24 cellular contexts compared by ENCODE assay signal in the genomic region with DNA sequence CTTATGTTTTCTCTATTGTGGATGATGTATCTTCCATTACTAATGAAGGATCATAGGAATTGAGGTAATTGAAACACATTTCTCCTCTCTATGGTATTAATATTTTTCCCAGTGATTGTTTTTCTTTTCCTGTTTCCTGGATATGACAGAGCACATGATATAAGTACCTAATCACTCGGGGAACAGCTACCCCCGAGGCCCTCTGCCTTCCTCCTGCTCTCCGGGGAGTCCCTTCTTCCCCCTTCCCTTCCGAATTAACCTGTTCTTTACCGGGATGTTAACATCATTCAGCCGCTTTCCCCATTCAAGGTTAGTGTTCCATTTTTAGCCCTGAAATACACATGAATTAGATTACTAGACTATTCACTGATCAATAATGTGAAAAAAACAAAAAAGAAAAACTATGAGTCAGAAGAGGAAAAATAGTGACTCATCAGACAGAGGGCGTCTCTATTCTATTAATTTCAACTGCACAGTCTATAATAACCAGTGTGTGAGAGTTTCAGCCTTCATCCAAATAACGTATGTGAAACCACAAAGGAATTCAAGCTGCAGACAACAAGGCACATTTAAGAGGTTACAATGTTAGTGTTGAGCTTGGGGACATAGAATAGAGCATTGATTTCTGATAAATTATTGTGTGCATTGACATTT.
DNase-seq lines count a peak whose midpoint lies in the region; ATAC-seq, FAIRE-seq and TF ChIP-seq lines count a peak whose summit lies in the region.
"Had no signal": no experiment of that assay in that cellular context is flagged by ENCODE, and none has a peak within 500 bp of the region (broad histone marks: within the 10 kb centered on the region; RNA-seq: fewer than 3 reads in every experiment).

No MANE protein-coding gene starts in this region.

- peak overlapping the region; percentile 72 for H3K4me2 ChIP-seq in endothelial cell of umbilical vein (ENCODE audit: insufficient read depth, low read length)
- no peak overlapping the region for H3K4me2 ChIP-seq in smooth muscle cell
- H3K4me2 ChIP-seq: KMS-11 had no signal

- no peaks in the 10 kb centered on the region for H3K9me3 Mint-ChIP-seq in activated T-cell treated with anti-CD3 and anti-CD28 coated beads, Interleukin-2, amount 50 U/mL, for 72 hours
- H3K9me3 Mint-ChIP-seq: activated naive CD4-positive, alpha-beta T cell treated with anti-CD3 and anti-CD28 coated beads, Interleukin-2, amount 50 U/mL, for 72 hours; CD4-positive, alpha-beta T cell; nephron had no signal

- CTCF ChIA-PET in endothelial cell of umbilical vein (lab: Charles Lee): interaction anchor here (0.6 to 2.2 kb wide), 3 partner anchors 9 to 338 kb away, joined by 3 to 7 read pairs (median 4); no protein-coding TSS in a partner anchor

- peak overlapping the region; percentile 79 for H3K27ac ChIP-seq in endothelial cell of umbilical vein (ENCODE audit: insufficient read depth, low read depth, low read length)
- H3K27ac ChIP-seq in smooth muscle cell (ENCODE audit: low read depth): peak overlapping the region; percentile 10
- H3K27ac ChIP-seq: cardiac muscle cell, esophagus squamous epithelium, HL-60, KMS-11, upper lobe of left lung had no signal

- H3F3A ChIP-seq in smooth muscle cell (ENCODE audit: low read depth): no peaks in the 10 kb centered on the region

- no peaks in the 10 kb centered on the region for H3K79me2 ChIP-seq in endothelial cell of umbilical vein (ENCODE audit: control insufficient read depth, insufficient read depth, low read length)
- no peaks in the 10 kb centered on the region for H3K79me2 ChIP-seq in smooth muscle cell (ENCODE audit: low read depth)

- H3K4me3 ChIP-seq in endothelial cell of umbilical vein (replicated peaks in 1 of 3; ENCODE audit: insufficient read depth in 1 of 3, low read depth in 1 of 3, low read length in 3 of 3) (peak overlapping the region in 1 of 3 experiments; percentile 42), smooth muscle cell (no peak overlapping the region)
- H3K4me3 ChIP-seq: cardiac muscle cell, esophagus squamous epithelium, upper lobe of left lung had no signal

- H3K9me3 ChIP-seq in endothelial cell of umbilical vein (replicated peaks; ENCODE audit: control insufficient read depth, insufficient read depth, low read length) (no peaks in the 10 kb centered on the region), smooth muscle cell (replicated peaks; ENCODE audit: low read depth) (no peaks in the 10 kb centered on the region)
- H3K9me3 ChIP-seq: esophagus squamous epithelium, upper lobe of left lung had no signal

- H2AFZ ChIP-seq in endothelial cell of umbilical vein (ENCODE audit: low read depth, low read length) (peak overlapping the region; percentile 94), smooth muscle cell (ENCODE audit: low read depth) (no peak overlapping the region)

- no peak for ATAC-seq in activated T-cell treated with anti-CD3 and anti-CD28 coated beads, Interleukin-2, amount 50 U/mL, for 72 hours (replicated peaks in 1 of 2)
- ATAC-seq in HG03520 (IDR thresholded peaks at IDR 0.05; ENCODE audit: unreplicated experiment): no peak

- no peaks in the 10 kb centered on the region for H3K4me1 Mint-ChIP-seq in activated T-cell treated with anti-CD3 and anti-CD28 coated beads, Interleukin-2, amount 50 U/mL, for 72 hours (ENCODE audit: low read depth)
- H3K4me1 Mint-ChIP-seq: nephron had no signal

- DNase-seq in activated T-cell treated with anti-CD3 and anti-CD28 coated beads, Interleukin-2, amount 50 U/mL, for 72 hours: no peak
- no peak for DNase-seq in activated T-cell treated with anti-CD3 and anti-CD28 coated beads, Interleukin-2, amount 50 U/mL, for 48 hours
- DNase-seq in RPMI7951 (ENCODE audit: low read depth) (peak; percentile 6), endothelial cell of umbilical vein (ENCODE audit: low read depth, low spot score) (peak; percentile 62), smooth muscle cell (lab: John Stamatoyannopoulos, UW; ENCODE audit: unreplicated experiment) (no peak), NCI-H2107 treated with DMSO at 0.1 percent for 48 hours (lab: John Stamatoyannopoulos, UW; ENCODE audit: unreplicated experiment) (no peak)
- no peak for DNase-seq in stimulated activated CD4-positive, alpha-beta T cell treated with anti-CD3 and anti-CD28 coated beads, Interleukin-15, amount 100 ng/mL, for 24 hours
- DNase-seq: activated CD4-positive, alpha-beta T cell treated with anti-CD3 and anti-CD28 coated beads, Interleukin-2, amount 50 U/mL, for 48 hours; activated T-cell treated with anti-CD3 and anti-CD28 coated beads, Interleukin-2, amount 50 U/mL, for 1 hour; CD4-positive, alpha-beta T cell; esophagus squamous epithelium; islet precursor cell; mesendoderm; NCI-H1105 treated with DMSO at 0.1 percent for 48 hours; stimulated activated naive CD4-positive, alpha-beta T cell treated with Interleukin-2 at 50 U/mL for 16 hours; SW 1271; upper lobe of left lung had no signal

- peak; percentile 67 for FAIRE-seq in endothelial cell of umbilical vein (lab: Jason Lieb, UNC)
- FAIRE-seq: A204.1 had no signal

- TSS peak; percentile 80 for BruUV-seq in endothelial cell of umbilical vein (replicated peaks; lab: Mats Ljungman, UMichigan)

- no peaks in the 10 kb centered on the region for H3K9me1 ChIP-seq in endothelial cell of umbilical vein (replicated peaks; ENCODE audit: control insufficient read depth, extremely low read depth, insufficient read depth, low read length)

- peak overlapping the region; percentile 80 for H3K27ac Mint-ChIP-seq in activated T-cell treated with anti-CD3 and anti-CD28 coated beads, Interleukin-2, amount 50 U/mL, for 72 hours
- H3K27ac Mint-ChIP-seq: activated naive CD4-positive, alpha-beta T cell treated with anti-CD3 and anti-CD28 coated beads, Interleukin-2, amount 50 U/mL, for 72 hours; CD4-positive, alpha-beta T cell; nephron had no signal

- dilution Hi-C loops in endothelial cell of umbilical vein (cut with MboI; ENCODE audit: extremely low pct_ligation_motif_present, low sequenced_read_pairs): no loop called here

- no peaks in the 10 kb centered on the region for H3K36me3 Mint-ChIP-seq in activated T-cell treated with anti-CD3 and anti-CD28 coated beads, Interleukin-2, amount 50 U/mL, for 72 hours (ENCODE audit: insufficient read depth in 2 of 2)
- H3K36me3 Mint-ChIP-seq: activated naive CD4-positive, alpha-beta T cell treated with anti-CD3 and anti-CD28 coated beads, Interleukin-2, amount 50 U/mL, for 72 hours had no signal

- TF ChIP-seq POLR2A in endothelial cell of umbilical vein (IDR thresholded peaks at IDR 0.05; ENCODE audit: low read depth, low read length): no peak

- H4K20me1 ChIP-seq in endothelial cell of umbilical vein (replicated peaks; ENCODE audit: control insufficient read depth, extremely low read depth, insufficient read depth, low read length): no peaks in the 10 kb centered on the region
- no peaks in the 10 kb centered on the region for H4K20me1 ChIP-seq in smooth muscle cell (ENCODE audit: low read depth)

- H3K9ac ChIP-seq in endothelial cell of umbilical vein (replicated peaks; ENCODE audit: extremely low read depth, insufficient read depth, low read length): peak overlapping the region; percentile 54
- H3K9ac ChIP-seq in smooth muscle cell (ENCODE audit: low read depth): no peak overlapping the region
- H3K9ac ChIP-seq: KMS-11 had no signal

- H3K4me1 ChIP-seq in endothelial cell of umbilical vein (ENCODE audit: control insufficient read depth, extremely low read depth, insufficient read depth, low read length) (peaks cover 16% of the 10 kb centered on the region), smooth muscle cell (ENCODE audit: low read depth) (no peaks in the 10 kb centered on the region)
- H3K4me1 ChIP-seq: esophagus squamous epithelium, upper lobe of left lung had no signal

- H3K27me3 Mint-ChIP-seq in activated T-cell treated with anti-CD3 and anti-CD28 coated beads, Interleukin-2, amount 50 U/mL, for 72 hours (ENCODE audit: low read depth): peaks cover 5% of the 10 kb centered on the region

- intact Hi-C loops in endothelial cell of umbilical vein (cut with micrococcal nuclease): no loop called here

- no peak overlapping the region for H3K4me3 Mint-ChIP-seq in activated T-cell treated with anti-CD3 and anti-CD28 coated beads, Interleukin-2, amount 50 U/mL, for 72 hours
- H3K4me3 Mint-ChIP-seq: CD4-positive, alpha-beta T cell; nephron had no signal

- TF ChIP-seq CTCF in endothelial cell of umbilical vein (IDR thresholded peaks at IDR 0.05; ENCODE audit: extremely low read depth in 1 of 2, insufficient read depth in 1 of 2, low read depth in 1 of 2, low read length in 2 of 2) (no peak), smooth muscle cell (IDR thresholded peaks at IDR 0.05; ENCODE audit: borderline replicate concordance, insufficient read depth, poor library complexity, severe bottlenecking) (no peak)

- no peaks in the 10 kb centered on the region for H3K27me3 ChIP-seq in endothelial cell of umbilical vein (ENCODE audit: control insufficient read depth in 2 of 2, insufficient read depth in 2 of 2, low read length in 2 of 2)
- no peaks in the 10 kb centered on the region for H3K27me3 ChIP-seq in smooth muscle cell (ENCODE audit: low read depth)
- H3K27me3 ChIP-seq: cardiac muscle cell, esophagus squamous epithelium, upper lobe of left lung had no signal

- WGBS in smooth muscle cell (ENCODE audit: low lambda C conversion rate): 62% methylated on average over 8 of the region's 8 CpGs

- no peaks in the 10 kb centered on the region for H3K36me3 ChIP-seq in endothelial cell of umbilical vein (ENCODE audit: control insufficient read depth in 2 of 2, extremely low read depth in 1 of 2, insufficient read depth in 2 of 2, low read length in 2 of 2)
- H3K36me3 ChIP-seq in smooth muscle cell (ENCODE audit: low read depth): no peaks in the 10 kb centered on the region
- H3K36me3 ChIP-seq: cardiac muscle cell, esophagus squamous epithelium, upper lobe of left lung had no signal

- POLR2A ChIA-PET in endothelial cell of umbilical vein (lab: Charles Lee): no interaction called here

TF ChIP-seq in endothelial cell of umbilical vein, 7 proteins besides CTCF, POLR2A, EP300 and RAD21:
- TF ChIP-seq FOS (IDR thresholded peaks at IDR 0.05; ENCODE audit: borderline replicate concordance, insufficient read depth, low read length): peak; percentile 95
- no peak for TF ChIP-seq GATA2 (IDR thresholded peaks at IDR 0.05; ENCODE audit: insufficient read depth, insufficient read length, low read depth, low read length)
- TF ChIP-seq JUN (IDR thresholded peaks at IDR 0.05; ENCODE audit: borderline replicate concordance, insufficient read depth, insufficient read length, low read depth): peak; percentile 93
TF ChIP-seq in endothelial cell of umbilical vein: peak in this region for 2.

Comparison
In these comparisons a context has a peak if more than half of its experiments do, and no peak if none do; other contexts are left out.
1. DNase-seq: peak in RPMI7951 (single experiment) and endothelial cell of umbilical vein (single experiment); none in activated T-cell treated with anti-CD3 and anti-CD28 coated beads, Interleukin-2, amount 50 U/mL, for 72 hours (0 of 2), activated T-cell treated with anti-CD3 and anti-CD28 coated beads, Interleukin-2, amount 50 U/mL, for 48 hours (0 of 2), smooth muscle cell (single experiment), stimulated activated CD4-positive, alpha-beta T cell treated with anti-CD3 and anti-CD28 coated beads, Interleukin-15, amount 100 ng/mL, for 24 hours (single experiment) and NCI-H2107 treated with DMSO at 0.1 percent for 48 hours (single experiment).